ENCODE assay signal across 31 cellular contexts in genomic region chr6:157370755-157371154, GRCh38.
"Had no signal": no experiment of that assay in that cellular context is flagged by ENCODE, and none has a peak within 500 bp of the region (broad histone marks: within the 10 kb centered on the region; RNA-seq: fewer than 3 reads in every experiment).

No MANE protein-coding gene starts in this region.

- H3K4me3 ChIP-seq: adrenal gland, body of pancreas, breast epithelium had no signal

- H3K4me1 ChIP-seq: adrenal gland, body of pancreas, breast epithelium had no signal

- H3K27me3 ChIP-seq: body of pancreas, brain microvascular endothelial cell, breast epithelium had no signal

- ATAC-seq: activated T-cell treated with anti-CD3 and anti-CD28 coated beads, Interleukin-2, amount 50 U/mL, for 4 hours; body of pancreas had no signal

- FAIRE-seq: astrocyte, colon, TTC549 had no signal

- H3K27ac ChIP-seq: adrenal gland, body of pancreas, brain microvascular endothelial cell, breast epithelium, VCaP had no signal

- DNase-seq: activated B cell treated with CpG ODN at 0.5 μM for 24 hours; activated CD4-positive, alpha-beta memory T cell treated with anti-CD3 and anti-CD28 coated beads for 36 hours; activated CD4-positive, alpha-beta T cell treated with anti-CD3 and anti-CD28 coated beads for 4 hours; activated CD4-positive, alpha-beta T cell treated with anti-CD3 and anti-CD28 coated beads, Interleukin-2, amount 10 ng/mL, durations not matched to agents 24 days and 14 days; activated CD4-positive, alpha-beta T cell treated with anti-CD3 and anti-CD28 coated beads, Interleukin-2, amount 50 U/mL, for 1 hour; activated CD4-positive, alpha-beta T cell treated with anti-CD3 and anti-CD28 coated beads, Interleukin-2, amount 50 U/mL, for 4 hours; activated CD4-positive, CD25-positive, alpha-beta regulatory T cell treated with anti-CD3 and anti-CD28 coated beads, Interleukin-2, amount 50 U/mL, for 72 hours; activated CD8-positive, alpha-beta memory T cell treated with anti-CD3 and anti-CD28 coated beads, Interleukin-2, amount 50 U/mL, for 4 hours; activated CD8-positive, alpha-beta T cell treated with anti-CD3 and anti-CD28 coated beads for 36 hours; activated effector memory CD4-positive, alpha-beta T cell treated with anti-CD3 and anti-CD28 coated beads, Interleukin-2, amount 50 U/mL, for 16 hours; activated gamma-delta T cell treated with Interleukin-2 at 50 U/mL for 16 hours; activated naive CD4-positive, alpha-beta T cell; activated naive CD4-positive, alpha-beta T cell treated with anti-CD3 and anti-CD28 coated beads, Interleukin-2, amount 50 U/mL, for 16 hours; activated naive CD8-positive, alpha-beta T cell treated with anti-CD3 and anti-CD28 coated beads for 36 hours; activated T-cell treated with anti-CD3 and anti-CD28 coated beads for 4 hours; activated T-cell treated with anti-CD3 and anti-CD28 coated beads, Interleukin-2, amount 50 U/mL, for 1 hour; activated T-cell treated with anti-CD3 and anti-CD28 coated beads, Interleukin-2, amount 50 U/mL, for 4 hours; activated T-cell treated with anti-CD3 and anti-CD28 coated beads, Interleukin-2, amount 50 U/mL, for 72 hours; adrenal gland; amniotic stem cell; aorta; body of pancreas; brain microvascular endothelial cell; central memory CD4-positive, alpha-beta T cell; T-helper 2 cell; T-helper 9 cell had no signal

- H3K9me3 ChIP-seq: adrenal gland, body of pancreas, breast epithelium had no signal

- H3K36me3 ChIP-seq: adrenal gland, brain microvascular endothelial cell, breast epithelium had no signal
